In the genomic region with DNA sequence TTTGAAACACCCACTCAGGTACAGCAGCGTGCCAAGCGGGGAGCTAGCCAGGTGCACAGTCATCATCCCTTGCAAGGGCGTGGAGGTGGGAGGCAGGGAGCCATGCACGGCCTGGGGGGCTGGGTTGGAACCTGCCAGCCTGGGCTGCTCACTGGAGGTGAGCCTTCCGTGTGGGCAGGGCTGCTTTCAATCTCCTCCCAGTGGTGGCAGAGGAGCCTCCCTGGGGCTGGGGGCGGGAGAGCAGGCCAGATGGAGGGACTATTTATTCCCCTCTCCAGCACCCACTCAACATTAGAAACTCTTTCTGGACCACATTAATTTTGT, we compare ENCODE assay signal across 15 cellular contexts.
DNase-seq lines count a peak whose midpoint lies in the region; ATAC-seq and TF ChIP-seq lines count a peak whose summit lies in the region.
"Had no signal": no experiment of that assay in that cellular context is flagged by ENCODE, and none has a peak within 500 bp of the region (broad histone marks: within the 10 kb centered on the region; RNA-seq: fewer than 3 reads in every experiment).

No MANE protein-coding gene starts in this region.

- intact Hi-C loops in dorsolateral prefrontal cortex (cut with DNase I) (loop anchor here (5.0 to 10.0 kb wide), 3 partner anchors 145 to 435 kb away; no protein-coding TSS in a partner anchor), mucosa of descending colon (cut with DNase I, micrococcal nuclease) (no loop called here)
- intact Hi-C loops in naive thymus-derived CD4-positive, alpha-beta T cell (cut with micrococcal nuclease) = no loop called here

- H3K9me3 Mint-ChIP-seq in naive thymus-derived CD4-positive, alpha-beta T cell = peaks cover 0 to 2% (median 0%) of the 10 kb centered on the region in 11 donors

- CTCF ChIA-PET in naive thymus-derived CD4-positive, alpha-beta T cell (lab: Charles Lee) = no interaction called here

- H3K4me1 ChIP-seq in mucosa of descending colon (ENCODE audit: low read depth) = peaks cover 11% of the 10 kb centered on the region
- H3K4me1 ChIP-seq in naive thymus-derived CD4-positive, alpha-beta T cell (ENCODE audit: control insufficient read depth in 2 of 2, insufficient read depth in 2 of 2, low read length in 2 of 2) = no peaks in the 10 kb centered on the region
- H3K4me1 ChIP-seq: pancreas had no signal

- H3K27ac Mint-ChIP-seq in naive thymus-derived CD4-positive, alpha-beta T cell = no peak overlapping the region

- POLR2A ChIA-PET in naive thymus-derived CD4-positive, alpha-beta T cell (lab: Charles Lee) = no interaction called here

- peak; percentile 34 for DNase-seq in DMS79 treated with DMSO at 0.1 percent for 48 hours (lab: John Stamatoyannopoulos, UW)
- DNase-seq in NCI-H1694 (lab: John Stamatoyannopoulos, UW) = peak; percentile 16
- peak in 8 of 10 donors; percentile 17 to 76 (median 48) for DNase-seq in dorsolateral prefrontal cortex
- no peak for DNase-seq in mucosa of descending colon
- no peak for DNase-seq in Kasumi-1 (lab: John Stamatoyannopoulos, UW)
- DNase-seq in activated T-cell treated with anti-CD3 and anti-CD28 coated beads, Interleukin-2, amount 50 U/mL, for 1 hour = no peak
- DNase-seq in naive thymus-derived CD4-positive, alpha-beta T cell = no peak
- DNase-seq: activated gamma-delta T cell treated with Interleukin-2 at 50 U/mL for 16 hours; DMS153; effector CD8-positive, alpha-beta T cell; pancreas; spleen had no signal

- TF ChIP-seq CTCF in dorsolateral prefrontal cortex (IDR thresholded peaks at IDR 0.05 in 54 of 56, conservative IDR thresholded peaks at IDR 0.05 in 2 of 56; ENCODE audit: low read depth in 1 of 56, partially characterized antibody in 56 of 56) = no peak
- TF ChIP-seq CTCF in mucosa of descending colon (IDR thresholded peaks at IDR 0.05) = no peak

- no peaks in the 10 kb centered on the region for H3K27me3 ChIP-seq in dorsolateral prefrontal cortex
- no peaks in the 10 kb centered on the region for H3K27me3 ChIP-seq in naive thymus-derived CD4-positive, alpha-beta T cell (ENCODE audit: control insufficient read depth in 2 of 2, insufficient read depth in 2 of 2, low read length in 2 of 2)
- H3K27me3 ChIP-seq: pancreas, spleen had no signal

- H3K9me3 ChIP-seq in mucosa of descending colon = no peaks in the 10 kb centered on the region
- H3K9me3 ChIP-seq in naive thymus-derived CD4-positive, alpha-beta T cell (ENCODE audit: control insufficient read depth in 2 of 3, low read length in 3 of 3) = no peaks in the 10 kb centered on the region
- H3K9me3 ChIP-seq: pancreas, SK-N-SH had no signal

- no peak overlapping the region for H3K4me3 Mint-ChIP-seq in naive thymus-derived CD4-positive, alpha-beta T cell

- peaks cover 3 to 42% (median 14%) of the 10 kb centered on the region in 5 donors for H3K36me3 Mint-ChIP-seq in naive thymus-derived CD4-positive, alpha-beta T cell

- H3K4me1 Mint-ChIP-seq in naive thymus-derived CD4-positive, alpha-beta T cell = peaks cover 0 to 5% (median 0%) of the 10 kb centered on the region in 7 donors

- H3K27ac ChIP-seq in dorsolateral prefrontal cortex = peak overlapping the region in 1 of 59 donors; percentile 14
- H3K27ac ChIP-seq in naive thymus-derived CD4-positive, alpha-beta T cell (ENCODE audit: low read depth, low read length) = no peak overlapping the region
- H3K27ac ChIP-seq: HL-60, pancreas, spleen had no signal

- no peaks in the 10 kb centered on the region for H3K27me3 Mint-ChIP-seq in naive thymus-derived CD4-positive, alpha-beta T cell

- ATAC-seq in mucosa of descending colon = peak; percentile 7
- no peak for ATAC-seq in HG02763 (IDR thresholded peaks at IDR 0.05; ENCODE audit: unreplicated experiment)
- ATAC-seq in naive thymus-derived CD4-positive, alpha-beta T cell = no peak

- no peaks in the 10 kb centered on the region for H3K36me3 ChIP-seq in mucosa of descending colon (ENCODE audit: low read depth)
- H3K36me3 ChIP-seq in naive thymus-derived CD4-positive, alpha-beta T cell (ENCODE audit: control insufficient read depth in 2 of 3, insufficient read depth in 3 of 3, low read length in 3 of 3) = no peaks in the 10 kb centered on the region
- H3K36me3 ChIP-seq: pancreas had no signal

- H3K4me3 ChIP-seq in dorsolateral prefrontal cortex = no peak overlapping the region
- no peak overlapping the region for H3K4me3 ChIP-seq in mucosa of descending colon
- no peak overlapping the region for H3K4me3 ChIP-seq in naive thymus-derived CD4-positive, alpha-beta T cell (ENCODE audit: low read length)
- H3K4me3 ChIP-seq: pancreas, spleen had no signal

Comparison
In these comparisons a context has a peak if more than half of its experiments do, and no peak if none do; other contexts are left out.
1. DNase-seq: peak in DMS79 treated with DMSO at 0.1 percent for 48 hours (single experiment), NCI-H1694 (single experiment) and dorsolateral prefrontal cortex (8 of 10); none in mucosa of descending colon (0 of 3), Kasumi-1 (0 of 2), activated T-cell treated with anti-CD3 and anti-CD28 coated beads, Interleukin-2, amount 50 U/mL, for 1 hour (single experiment) and naive thymus-derived CD4-positive, alpha-beta T cell (0 of 9).
2. intact Hi-C loops: an anchor here in dorsolateral prefrontal cortex (5.0 to 10.0 kb wide); none called in mucosa of descending colon and naive thymus-derived CD4-positive, alpha-beta T cell.